In the genomic region with DNA sequence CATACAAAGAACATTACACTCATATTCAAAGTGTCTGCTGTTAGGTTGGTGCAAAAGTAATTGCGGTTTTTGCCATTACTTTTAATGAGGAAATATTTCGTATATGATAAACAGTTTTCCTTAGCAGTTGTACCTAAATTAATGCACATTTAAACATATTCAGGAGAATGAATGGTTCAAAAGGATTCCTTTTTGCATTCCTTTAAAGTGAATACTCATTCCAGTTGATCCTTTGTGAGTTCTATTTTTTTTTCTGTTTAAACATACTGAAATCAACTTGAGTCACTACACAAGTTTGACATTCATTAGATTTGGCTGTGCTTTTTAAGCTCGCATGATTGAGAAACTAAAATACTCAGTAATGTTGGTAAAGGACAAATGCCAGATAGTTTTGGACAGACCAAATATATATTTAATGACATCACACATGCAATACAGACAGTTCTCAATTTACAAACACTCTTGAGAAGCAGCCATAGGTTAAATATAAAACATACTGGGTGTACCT, we compare ENCODE assay signal across 8 cellular contexts. TPM values are rescaled to one million over a fixed set of nuclear protein-coding genes. Genes with fewer than 3 reads are reported as not detected.
DNase-seq lines count a peak whose midpoint lies in the region; ATAC-seq and TF ChIP-seq lines count a peak whose summit lies in the region.
"Had no signal": no experiment of that assay in that cellular context is flagged by ENCODE, and none has a peak within 500 bp of the region (broad histone marks: within the 10 kb centered on the region; RNA-seq: fewer than 3 reads in every experiment).

No MANE protein-coding gene starts in this region.

- H3F3A ChIP-seq in GM23248 (ENCODE audit: insufficient read depth) = peaks cover 85% of the 10 kb centered on the region

- H3K9me3 ChIP-seq in GM23248 (ENCODE audit: low read depth) (no peaks in the 10 kb centered on the region), subcutaneous abdominal adipose tissue (ENCODE audit: control insufficient read depth in 5 of 5, low read length in 5 of 5) (no peaks in the 10 kb centered on the region), T-helper 17 cell (ENCODE audit: control insufficient read depth, low read length, poor library complexity, severe bottlenecking) (no peaks in the 10 kb centered on the region)
- H3K9me3 ChIP-seq: HAP-1 had no signal

- H3K27me3 ChIP-seq in GM23248 (replicated peaks; ENCODE audit: insufficient read depth) (no peaks in the 10 kb centered on the region), subcutaneous abdominal adipose tissue (ENCODE audit: control insufficient read depth in 5 of 5, insufficient read depth in 4 of 5, low read length in 5 of 5) (no peaks in the 10 kb centered on the region)

- H3K27ac Mint-ChIP-seq in T-helper 17 cell = no peak overlapping the region

- WGBS in GM23248 (ENCODE audit: low coverage in 1 of 2, low lambda C conversion rate in 2 of 2, missing lambda C conversion rate in 2 of 2), 2 experiments = 0 to 3% methylated on average over 3 of the region's 3 CpGs

- H3K27ac ChIP-seq in GM23248 = peak overlapping the region; percentile 100
- peak overlapping the region; percentile 100 for H3K27ac ChIP-seq in subcutaneous abdominal adipose tissue (ENCODE audit: low read depth, low read length)

- no peaks in the 10 kb centered on the region for H4K20me1 ChIP-seq in GM23248 (ENCODE audit: insufficient read depth)

- H3K4me3 Mint-ChIP-seq in T-helper 17 cell = no peak overlapping the region

- H3K4me1 Mint-ChIP-seq in T-helper 17 cell = peaks cover 16% of the 10 kb centered on the region

- H3K9ac ChIP-seq in GM23248 (peak overlapping the region; percentile 97), subcutaneous abdominal adipose tissue (ENCODE audit: low read length in 5 of 5) (peak overlapping the region in 2 of 5 donors; percentile 35 to 60)

- DNase-seq in GM23248 (peak; percentile 95), RKO (ENCODE audit: low spot score) (peak; percentile 82), fibroblast of the aortic adventitia (ENCODE audit: low read depth) (peak; percentile 98), medulla oblongata (ENCODE audit: extremely low spot score) (no peak), NCI-H146 (lab: John Stamatoyannopoulos, UW) (no peak), T-helper 17 cell (no peak)

- H3K4me2 ChIP-seq in GM23248 (ENCODE audit: unreplicated experiment) = peak overlapping the region; percentile 91

- no peaks in the 10 kb centered on the region for H3K27me3 Mint-ChIP-seq in T-helper 17 cell

- H3K36me3 Mint-ChIP-seq in T-helper 17 cell (ENCODE audit: low read depth) = no peaks in the 10 kb centered on the region

- H3K4me1 ChIP-seq in GM23248 (ENCODE audit: insufficient read depth) = peaks cover 83% of the 10 kb centered on the region
- H3K4me1 ChIP-seq in subcutaneous abdominal adipose tissue (ENCODE audit: control insufficient read depth in 5 of 5, insufficient read depth in 5 of 5, low read length in 5 of 5) = peaks cover 4 to 65% (median 58%) of the 10 kb centered on the region in 5 donors

- H3K36me3 ChIP-seq in GM23248 (ENCODE audit: low read depth) = no peaks in the 10 kb centered on the region
- H3K36me3 ChIP-seq in subcutaneous abdominal adipose tissue (ENCODE audit: control insufficient read depth in 5 of 5, insufficient read depth in 5 of 5, low read length in 5 of 5) = no peaks in the 10 kb centered on the region
- H3K36me3 ChIP-seq: HAP-1 had no signal

- H3K4me3 ChIP-seq in GM23248 (peak overlapping the region; percentile 44; the same call in 1 of the 2 replicates), fibroblast of the aortic adventitia (ENCODE audit: low read depth, low read length) (no peak overlapping the region), subcutaneous abdominal adipose tissue (ENCODE audit: low read depth in 1 of 5, low read length in 5 of 5) (peak overlapping the region in 1 of 5 donors; percentile 37)
- H3K4me3 ChIP-seq: HAP-1 had no signal

- peaks cover 45% of the 10 kb centered on the region for H3K79me2 ChIP-seq in GM23248 (ENCODE audit: insufficient read depth)

- TF ChIP-seq CTCF in fibroblast of the aortic adventitia (IDR thresholded peaks at IDR 0.05; ENCODE audit: insufficient read depth, low read length) = no peak

- in situ Hi-C loops in GM23248 (cut with MboI) = loop anchor here (10.0 kb wide), 1 partner anchor 278 kb away; no protein-coding TSS in a partner anchor

- no peak overlapping the region for H2AFZ ChIP-seq in GM23248

- H3K9me2 ChIP-seq in GM23248 (ENCODE audit: insufficient read depth) = no peaks in the 10 kb centered on the region

- ATAC-seq in T-helper 17 cell = no peak

RNA-seq across cellular contexts. Expression of gene SLC38A2, which starts 13.8 kb away (rescaled TPM):
- 1,383 and 1,539 TPM in 2 replicates for total RNA-seq in GM23248 (2014; rRNA removed; shearing (Covaris generic))
- polyA plus RNA-seq in GM23248 (2016; fragmentation: Nextera tagmentation; extraction: Ambion mirVana) = 649 and 683 TPM in 2 replicates
- total RNA-seq in fibroblast of the aortic adventitia (ENCODE audit: low replicate concordance) (1,199 and 1,239 TPM in 2 replicates), T-helper 17 cell (100 to 1,000 TPM; 124 to 173 TPM)

Comparison
In these comparisons a context has a peak if more than half of its experiments do, and no peak if none do; other contexts are left out.
1. DNase-seq: peak in GM23248 (single experiment), RKO (single experiment) and fibroblast of the aortic adventitia (single experiment); none in medulla oblongata (single experiment), NCI-H146 (single experiment) and T-helper 17 cell (0 of 3).